In the genomic region with DNA sequence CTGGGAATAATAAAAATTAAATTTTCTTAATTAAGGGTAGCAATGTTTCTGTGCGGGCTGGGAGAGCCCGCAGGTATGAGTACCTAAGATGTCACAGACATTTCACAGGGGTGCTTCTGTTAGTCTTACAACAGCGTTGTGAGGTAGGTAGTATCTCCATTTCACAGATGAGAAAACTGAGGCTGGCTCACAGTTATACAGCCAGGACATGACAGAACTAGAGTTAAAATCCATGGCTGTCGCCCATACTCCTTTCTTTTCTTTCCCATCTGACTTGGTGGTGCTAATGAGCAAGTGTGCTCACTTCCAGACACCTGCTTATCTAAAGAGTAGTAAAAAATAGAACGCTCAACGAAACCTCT, we compare ENCODE assay signal across 18 cellular contexts. TPM values are rescaled to one million over a fixed set of nuclear protein-coding genes. Genes with fewer than 3 reads are reported as not detected.
"Had no signal": no experiment of that assay in that cellular context is flagged by ENCODE, and none has a peak within 500 bp of the region (broad histone marks: within the 10 kb centered on the region; RNA-seq: fewer than 3 reads in every experiment).

No MANE protein-coding gene starts in this region.

- DNase-seq: activated CD4-positive, alpha-beta T cell treated with anti-CD3 and anti-CD28 coated beads, Interleukin-2, amount 10 ng/mL, durations not matched to agents 7 days and 5 days; activated CD4-positive, CD25-positive, alpha-beta regulatory T cell; activated CD8-positive, alpha-beta memory T cell treated with anti-CD3 and anti-CD28 coated beads for 24 hours; activated naive CD4-positive, alpha-beta T cell treated with anti-CD3 and anti-CD28 coated beads, Interleukin-2, amount 10 ng/mL, durations not matched to agents 7 days and 5 days; caudate nucleus; colonic mucosa; effector CD4-positive, alpha-beta T cell; immature natural killer cell; left colon; naive thymus-derived CD4-positive, alpha-beta T cell; right cardiac atrium; stimulated activated CD4-positive, alpha-beta T cell treated with anti-CD3 and anti-CD28 coated beads, Interleukin-1b, Interleukin-23, amount 100 ng/mL, for 48 hours; stimulated activated naive B cell treated with anti-CD40 and anti-IgM and Interleukin-4, amounts not matched to agents 10 μg/mL and 1 μg/mL and 100 μg/mL, for 72 hours; substantia nigra; T-helper 2 cell; transverse colon had no signal

- H3K36me3 ChIP-seq: colonic mucosa, transverse colon had no signal

- FAIRE-seq: endothelial cell of umbilical vein had no signal

- H3K4me1 ChIP-seq: colonic mucosa had no signal

- H3K9me3 Mint-ChIP-seq: activated CD4-positive, alpha-beta T cell treated with anti-CD3 and anti-CD28 coated beads, Interleukin-2, amount 10 ng/mL, durations not matched to agents 7 days and 5 days; activated naive CD4-positive, alpha-beta T cell treated with anti-CD3 and anti-CD28 coated beads, Interleukin-2, amount 10 ng/mL, durations not matched to agents 7 days and 5 days; activated T-helper 2 cell treated with anti-CD3 and anti-CD28 coated beads, Interferon-gamma antibody, Interleukin-2, Interleukin-4, amounts not matched to agents 10 μg/mL and 5 μg/mL and 100 μg/mL, durations not matched to agents 14 hours and 24 hours and 36 hours; naive thymus-derived CD4-positive, alpha-beta T cell; stimulated activated naive B cell treated with anti-CD40 and anti-IgM and Interleukin-4, amounts not matched to agents 10 μg/mL and 1 μg/mL and 100 μg/mL, for 72 hours had no signal

- H3K27me3 ChIP-seq: colonic mucosa had no signal

- H3K4me3 ChIP-seq: colonic mucosa had no signal

- H3K27ac ChIP-seq: colonic mucosa, transverse colon had no signal

- H3K27me3 Mint-ChIP-seq: stimulated activated naive B cell treated with anti-CD40 and anti-IgM and Interleukin-4, amounts not matched to agents 10 μg/mL and 1 μg/mL and 100 μg/mL, for 72 hours had no signal

- ATAC-seq: left colon; naive thymus-derived CD4-positive, alpha-beta T cell; right cardiac atrium had no signal

- H3K36me3 Mint-ChIP-seq: activated naive CD4-positive, alpha-beta T cell treated with anti-CD3 and anti-CD28 coated beads, Interleukin-2, amount 10 ng/mL, durations not matched to agents 7 days and 5 days; immature natural killer cell had no signal

- H3K9me3 ChIP-seq: colonic mucosa, transverse colon had no signal

- H3K27ac Mint-ChIP-seq: activated CD4-positive, alpha-beta T cell treated with anti-CD3 and anti-CD28 coated beads, Interleukin-2, amount 10 ng/mL, durations not matched to agents 7 days and 5 days; immature natural killer cell had no signal

RNA-seq across cellular contexts. Expression of gene BMAL2, which starts 2.1 kb away (rescaled TPM):
- polyA plus RNA-seq: immature natural killer cell; naive thymus-derived CD4-positive, alpha-beta T cell had no signal
